In the genomic region with DNA sequence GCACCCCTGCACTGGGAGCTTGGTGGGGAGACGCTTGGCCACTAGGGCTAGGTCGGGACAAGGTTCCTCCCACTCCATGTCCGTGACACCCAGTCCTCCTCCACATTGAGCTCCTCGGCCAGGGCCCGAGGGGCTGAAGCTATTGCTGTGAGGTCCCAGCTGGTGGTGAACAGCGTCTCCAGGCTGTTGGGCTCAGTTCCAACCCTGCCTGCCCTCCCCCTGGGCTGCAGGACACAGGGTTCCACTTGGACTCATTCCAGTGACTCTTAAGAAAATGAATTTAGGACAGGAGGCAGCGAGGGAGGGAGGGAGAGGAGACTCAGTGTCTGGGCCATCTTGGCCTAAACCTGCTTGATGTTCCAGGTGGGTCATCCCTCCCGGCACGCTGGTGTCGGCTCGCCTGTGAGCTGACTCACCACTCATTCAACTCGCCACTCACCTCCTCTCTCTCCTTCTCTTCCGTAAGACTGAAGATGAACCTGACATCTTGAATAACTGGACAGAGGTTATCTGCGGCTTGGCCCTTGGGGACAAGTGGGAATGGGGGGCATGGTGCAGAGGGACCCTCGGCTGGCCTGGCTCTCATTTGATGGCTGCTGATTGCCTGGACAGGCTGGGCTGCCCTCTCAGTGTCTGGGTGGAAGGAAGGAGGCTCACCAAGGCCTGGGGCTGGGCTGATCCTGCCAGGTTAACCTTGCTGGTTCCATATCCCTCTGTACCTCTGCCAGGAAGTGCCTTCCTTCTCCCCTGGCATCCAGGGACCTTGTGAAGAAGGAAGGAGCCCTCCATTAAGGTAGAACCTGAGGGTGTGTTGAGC, we compare ENCODE assay signal across 20 cellular contexts.
DNase-seq lines count a peak whose midpoint lies in the region; ATAC-seq and TF ChIP-seq lines count a peak whose summit lies in the region.
"Had no signal": no experiment of that assay in that cellular context is flagged by ENCODE, and none has a peak within 500 bp of the region (broad histone marks: within the 10 kb centered on the region; RNA-seq: fewer than 3 reads in every experiment).

No MANE protein-coding gene starts in this region.

- no peak overlapping the region for H3K9ac ChIP-seq in PC-3 (ENCODE audit: low read length)
- no peak overlapping the region for H3K9ac ChIP-seq in MM.1S (ENCODE audit: low read length)

- intact Hi-C loops in PC-3 (cut with micrococcal nuclease) = no loop called here
- intact Hi-C loops in testis (cut with DNase I; ENCODE audit: low total_unique reads) = no loop called here

- H3K9me3 ChIP-seq in PC-3 (ENCODE audit: low read length) (no peaks in the 10 kb centered on the region), testis (no peaks in the 10 kb centered on the region), MM.1S (replicated peaks; ENCODE audit: insufficient read depth, low read length) (no peaks in the 10 kb centered on the region)
- H3K9me3 ChIP-seq: heart left ventricle, MG63 had no signal

- no peaks in the 10 kb centered on the region for H3K27me3 Mint-ChIP-seq in activated CD8-positive, alpha-beta memory T cell treated with anti-CD3 and anti-CD28 coated beads, Interleukin-2, amount 10 ng/mL, durations not matched to agents 7 days and 5 days
- H3K27me3 Mint-ChIP-seq: CD4-positive, alpha-beta memory T cell; memory B cell had no signal

- peak; percentile 51 for DNase-seq in activated CD8-positive, alpha-beta memory T cell treated with anti-CD3 and anti-CD28 coated beads for 24 hours
- no peak for DNase-seq in activated CD8-positive, alpha-beta memory T cell treated with anti-CD3 and anti-CD28 coated beads, Interleukin-2, amount 10 ng/mL, durations not matched to agents 7 days and 5 days
- DNase-seq in PC-3 = peak; percentile 26
- peak; percentile 87 for DNase-seq in mesenteric fat pad (ENCODE audit: low spot score)
- DNase-seq in testis = peak; percentile 15
- DNase-seq in UCSD-AML1 (lab: John Stamatoyannopoulos, UW; ENCODE audit: unreplicated experiment) = no peak
- no peak for DNase-seq in MM.1S
- DNase-seq in HK-2 (ENCODE audit: unreplicated experiment) = no peak
- DNase-seq: activated naive CD4-positive, alpha-beta T cell treated with Interleukin-2 at 50 U/mL for 16 hours; anterior cingulate cortex; CD4-positive, alpha-beta memory T cell; MG63; NCI-H187 treated with DMSO at 0.1 percent for 48 hours; NCI-H774; stimulated activated CD4-positive, alpha-beta T cell treated with anti-CD3 and anti-CD28 coated beads, Interleukin-12 subunit alpha, Interleukin-12 subunit beta, amount 100 ng/mL, for 4 hours had no signal

- POLR2A ChIA-PET in PC-3 (lab: Charles Lee; ENCODE audit: unreplicated experiment) = no interaction called here

- H3F3A ChIP-seq in PC-3 (ENCODE audit: low read length, unreplicated experiment) (no peaks in the 10 kb centered on the region), MM.1S (ENCODE audit: insufficient read depth, low read length) (no peaks in the 10 kb centered on the region)

- no peaks in the 10 kb centered on the region for H3K36me3 Mint-ChIP-seq in activated CD8-positive, alpha-beta memory T cell treated with anti-CD3 and anti-CD28 coated beads, Interleukin-2, amount 10 ng/mL, durations not matched to agents 7 days and 5 days
- H3K36me3 Mint-ChIP-seq: CD4-positive, alpha-beta memory T cell had no signal

- H4K20me1 ChIP-seq in PC-3 (ENCODE audit: low read length) = no peaks in the 10 kb centered on the region
- no peaks in the 10 kb centered on the region for H4K20me1 ChIP-seq in MM.1S (ENCODE audit: insufficient read depth, low read length)

- no peaks in the 10 kb centered on the region for H3K4me1 ChIP-seq in PC-3 (ENCODE audit: insufficient read depth, low read length)
- peaks cover 12% of the 10 kb centered on the region for H3K4me1 ChIP-seq in testis
- no peaks in the 10 kb centered on the region for H3K4me1 ChIP-seq in MM.1S (ENCODE audit: low read length)

- H3K27ac ChIP-seq in PC-3 (ENCODE audit: low read length) = no peak overlapping the region
- no peak overlapping the region for H3K27ac ChIP-seq in testis
- no peak overlapping the region for H3K27ac ChIP-seq in MM.1S (ENCODE audit: low read length)
- H3K27ac ChIP-seq: heart left ventricle had no signal

- H3K4me3 Mint-ChIP-seq in activated CD8-positive, alpha-beta memory T cell treated with anti-CD3 and anti-CD28 coated beads, Interleukin-2, amount 10 ng/mL, durations not matched to agents 7 days and 5 days = no peak overlapping the region
- H3K4me3 Mint-ChIP-seq: CD4-positive, alpha-beta memory T cell; GM23338; memory B cell; nephron had no signal

- H3K4me2 ChIP-seq in PC-3 (ENCODE audit: low read length) (no peak overlapping the region), MM.1S (ENCODE audit: low read depth, low read length) (no peak overlapping the region)
- H3K4me2 ChIP-seq: GM23338 had no signal

- no peaks in the 10 kb centered on the region for H3K27me3 ChIP-seq in PC-3 (ENCODE audit: low read length)
- H3K27me3 ChIP-seq in testis = no peaks in the 10 kb centered on the region
- 0 out of 2 replicates have a peak, but pooled peaks cover 6% of the 10 kb centered on the region for H3K27me3 ChIP-seq in MM.1S (replicated peaks; ENCODE audit: insufficient read depth, low read length)
- H3K27me3 ChIP-seq: MG63 had no signal

- BruUV-seq in PC-3 (replicated peaks; lab: Mats Ljungman, UMichigan) = no TSS peak

- H3K79me2 ChIP-seq in PC-3 (ENCODE audit: low read length) (no peaks in the 10 kb centered on the region), MM.1S (ENCODE audit: low read length) (no peaks in the 10 kb centered on the region)

- no peak for TF ChIP-seq POLR2A in testis (IDR thresholded peaks at IDR 0.05)

- WGBS in testis, 2 donors = 46 to 70% methylated on average over 12 to 15 of the region's 15 CpGs

- H3K9me3 Mint-ChIP-seq in activated CD8-positive, alpha-beta memory T cell treated with anti-CD3 and anti-CD28 coated beads, Interleukin-2, amount 10 ng/mL, durations not matched to agents 7 days and 5 days (ENCODE audit: low read depth) = no peaks in the 10 kb centered on the region
- H3K9me3 Mint-ChIP-seq: CD4-positive, alpha-beta memory T cell; memory B cell; nephron had no signal

- H3K9me2 ChIP-seq in PC-3 (replicated peaks; ENCODE audit: low read length) (no peaks in the 10 kb centered on the region), MM.1S (replicated peaks; ENCODE audit: insufficient read depth, low read length) (no peaks in the 10 kb centered on the region)

- no peak overlapping the region for H3K4me3 ChIP-seq in PC-3 (ENCODE audit: low read length)
- H3K4me3 ChIP-seq in testis = no peak overlapping the region
- no peak overlapping the region for H3K4me3 ChIP-seq in MM.1S (ENCODE audit: low read length)
- H3K4me3 ChIP-seq: GM23338, heart left ventricle, MG63 had no signal

- CTCF ChIA-PET in activated CD8-positive, alpha-beta memory T cell treated with anti-CD3 and anti-CD28 coated beads, Interleukin-2, amount 10 ng/mL, durations not matched to agents 7 days and 5 days (lab: Charles Lee) = no interaction called here
- CTCF ChIA-PET in PC-3 (lab: Charles Lee) = no interaction called here

- H3K27ac Mint-ChIP-seq in activated CD8-positive, alpha-beta memory T cell treated with anti-CD3 and anti-CD28 coated beads, Interleukin-2, amount 10 ng/mL, durations not matched to agents 7 days and 5 days = no peak overlapping the region
- H3K27ac Mint-ChIP-seq: CD4-positive, alpha-beta memory T cell; GM23338; memory B cell had no signal

- no peaks in the 10 kb centered on the region for H3K4me1 Mint-ChIP-seq in activated CD8-positive, alpha-beta memory T cell treated with anti-CD3 and anti-CD28 coated beads, Interleukin-2, amount 10 ng/mL, durations not matched to agents 7 days and 5 days
- H3K4me1 Mint-ChIP-seq: GM23338 had no signal

- H2AFZ ChIP-seq in PC-3 (ENCODE audit: low read length) = no peak overlapping the region
- H2AFZ ChIP-seq in MM.1S (ENCODE audit: low read length) = no peak overlapping the region
- H2AFZ ChIP-seq: GM23338 had no signal

- ATAC-seq in activated CD8-positive, alpha-beta memory T cell treated with anti-CD3 and anti-CD28 coated beads, Interleukin-2, amount 10 ng/mL, durations not matched to agents 7 days and 5 days = no peak
- no peak for ATAC-seq in PC-3
- ATAC-seq: GM23338, heart left ventricle, HepG2 had no signal

- H3K36me3 ChIP-seq in PC-3 (ENCODE audit: low read depth, low read length) (no peaks in the 10 kb centered on the region), testis (ENCODE audit: low read depth, missing control alignments) (no peaks in the 10 kb centered on the region), MM.1S (replicated peaks; ENCODE audit: insufficient read depth, low read length) (no peaks in the 10 kb centered on the region)
- H3K36me3 ChIP-seq: heart left ventricle, MG63 had no signal

- TF ChIP-seq CTCF in PC-3 (conservative IDR thresholded peaks at IDR 0.05; ENCODE audit: low read depth, low read length) (no peak), testis (IDR thresholded peaks at IDR 0.05) (no peak), MM.1S (IDR thresholded peaks at IDR 0.05; ENCODE audit: low read length) (no peak)

Comparison
In these comparisons a context has a peak if more than half of its experiments do, and no peak if none do; other contexts are left out.
1. DNase-seq: peak in activated CD8-positive, alpha-beta memory T cell treated with anti-CD3 and anti-CD28 coated beads for 24 hours (single experiment), PC-3 (single experiment), mesenteric fat pad (single experiment) and testis (single experiment); none in activated CD8-positive, alpha-beta memory T cell treated with anti-CD3 and anti-CD28 coated beads, Interleukin-2, amount 10 ng/mL, durations not matched to agents 7 days and 5 days (single experiment), UCSD-AML1 (single experiment), MM.1S (single experiment) and HK-2 (single experiment).